11 cellular contexts compared by ENCODE assay signal in the genomic region with DNA sequence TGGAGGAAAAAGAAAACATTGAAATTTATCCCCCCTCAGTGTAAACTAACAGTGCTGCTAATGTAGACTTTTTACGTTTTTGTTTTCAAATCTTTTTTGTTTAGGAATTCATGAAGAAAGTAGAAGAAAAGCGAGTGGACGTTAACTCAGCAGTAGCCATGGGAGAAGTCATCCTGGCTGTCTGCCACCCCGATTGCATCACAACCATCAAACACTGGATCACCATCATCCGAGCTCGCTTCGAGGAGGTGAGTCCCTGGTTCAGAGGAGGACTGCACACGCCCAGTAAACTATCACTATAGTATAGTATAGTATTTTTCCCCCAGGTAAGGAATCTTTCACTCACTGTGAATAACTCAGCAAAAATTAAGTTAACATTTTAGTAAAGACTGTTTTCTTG. TPM values are rescaled to one million over a fixed set of nuclear protein-coding genes. Genes with fewer than 3 reads are reported as not detected.
DNase-seq lines count a peak whose midpoint lies in the region; ATAC-seq lines count a peak whose summit lies in the region.
"Had no signal": no experiment of that assay in that cellular context is flagged by ENCODE, and none has a peak within 500 bp of the region (broad histone marks: within the 10 kb centered on the region; RNA-seq: fewer than 3 reads in every experiment).

No MANE protein-coding gene starts in this region.

- DNase-seq in Right ventricle myocardium inferior (ENCODE audit: missing footprints) (peak; percentile 83), cardiac septum (ENCODE audit: low spot score) (no peak), fibroblast of gingiva (ENCODE audit: low read depth) (peak; percentile 60), lung microvascular endothelial cell (ENCODE audit: low read depth in 2 of 2) (peak; percentile 51 to 68), NCI-H1694 (lab: John Stamatoyannopoulos, UW) (no peak)
- DNase-seq: activated CD4-positive, alpha-beta T cell treated with anti-CD3 and anti-CD28 coated beads, Interleukin-2, amount 10 ng/mL, durations not matched to agents 7 days and 5 days; DMS 273 treated with DMSO at 0.1 percent for 48 hours; MM.1S had no signal

- ATAC-seq in Right ventricle myocardium inferior (no peak), HG02588 (IDR thresholded peaks at IDR 0.05; ENCODE audit: unreplicated experiment) (no peak), GM19467 (IDR thresholded peaks at IDR 0.05; ENCODE audit: unreplicated experiment) (no peak), HG02870 (IDR thresholded peaks at IDR 0.05; ENCODE audit: unreplicated experiment) (no peak)

- intact Hi-C loops in Right ventricle myocardium inferior (cut with DNase I), result no loop called here
- intact Hi-C loops in cardiac septum (cut with DNase I), result no loop called here

RNA-seq across cellular contexts. Expression of a gene that starts 37.8 kb away (rescaled TPM):
- total RNA-seq in Right ventricle myocardium inferior (0.22 TPM), cardiac septum (1.5 TPM), lung microvascular endothelial cell (0.40 and 0.44 TPM in 2 replicates)
- total RNA-seq: activated CD4-positive, alpha-beta T cell treated with anti-CD3 and anti-CD28 coated beads, Interleukin-2, amount 10 ng/mL, durations not matched to agents 7 days and 5 days had no signal

Comparison
In these comparisons a context has a peak if more than half of its experiments do, and no peak if none do; other contexts are left out.
1. DNase-seq: peak in Right ventricle myocardium inferior (single experiment), fibroblast of gingiva (single experiment) and lung microvascular endothelial cell (2 of 2); none in cardiac septum (single experiment) and NCI-H1694 (single experiment).